8 cellular contexts compared by ENCODE assay signal in the genomic region with DNA sequence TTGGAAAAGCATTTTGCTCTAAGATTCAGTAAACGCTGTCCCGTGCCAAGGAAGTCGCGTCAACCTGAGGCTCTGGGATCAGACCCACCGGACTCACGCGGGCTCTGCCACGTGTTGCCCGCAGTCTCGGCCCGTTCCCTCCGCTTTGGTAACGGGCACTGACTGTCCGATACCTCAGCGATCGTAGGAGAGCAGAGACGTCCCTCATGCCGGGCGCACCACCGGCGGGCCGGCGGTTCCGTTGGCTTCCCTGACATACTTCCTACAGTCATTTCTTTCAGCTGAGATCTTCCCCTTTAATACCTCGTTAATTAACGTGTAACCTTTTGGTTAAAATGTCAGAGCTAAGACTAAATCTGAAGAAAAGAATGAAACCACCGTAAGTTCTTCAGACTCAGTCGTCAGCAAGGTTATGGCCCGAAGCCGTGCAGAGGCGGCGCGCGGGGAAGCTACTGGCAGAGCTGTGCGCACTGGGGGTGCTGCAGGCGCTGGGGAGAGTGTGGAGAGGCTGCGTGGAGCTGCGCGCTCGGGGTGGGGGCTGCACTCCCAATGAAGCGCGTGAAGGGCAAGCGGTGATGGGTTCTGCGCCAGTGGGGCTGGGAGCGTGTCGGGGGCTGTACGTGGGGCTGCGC. TPM values are rescaled to one million over a fixed set of nuclear protein-coding genes. Genes with fewer than 3 reads are reported as not detected.
DNase-seq lines count a peak whose midpoint lies in the region; ATAC-seq and TF ChIP-seq lines count a peak whose summit lies in the region.
"Not testable (repeated sequence)": the region's sequence is repeated elsewhere in the genome, so short reads cannot be mapped to it uniquely, and the experiment has no call there.

No MANE protein-coding gene starts in this region.

- not testable (repeated sequence) for H3K79me1 ChIP-seq in mesendoderm (ENCODE audit: low read length)

- H3K9ac ChIP-seq in mesendoderm (ENCODE audit: low read length); rectal smooth muscle tissue (ENCODE audit: low read length): not testable (repeated sequence)

- no CpG with 5 or more reads among the region's 48 CpGs for WGBS in mesendoderm (ENCODE audit: extremely low coverage, insufficient coverage, low lambda C conversion rate)

- not testable (repeated sequence) for H3K56ac ChIP-seq in mesendoderm (ENCODE audit: low read length)

- not testable (repeated sequence) for H4K8ac ChIP-seq in mesendoderm (ENCODE audit: low read depth, low read length)

- not testable (repeated sequence) for H2BK15ac ChIP-seq in mesendoderm (replicated peaks; ENCODE audit: low read depth)

- peak overlapping the region; percentile 38 for H3K4me2 ChIP-seq in mesendoderm (ENCODE audit: low read length)

- H3K27me3 ChIP-seq in dorsolateral prefrontal cortex; mesendoderm (ENCODE audit: insufficient read depth, low read length, poor library complexity); rectal smooth muscle tissue (ENCODE audit: control insufficient read depth, insufficient read depth, low read length); tibial artery: not testable (repeated sequence)

- TF ChIP-seq CTCF in dorsolateral prefrontal cortex (IDR thresholded peaks at IDR 0.05 in 54 of 56, conservative IDR thresholded peaks at IDR 0.05 in 2 of 56; ENCODE audit: low read depth in 1 of 56, partially characterized antibody in 56 of 56); tibial artery (IDR thresholded peaks at IDR 0.05): not testable (repeated sequence)

- H3K4me1 ChIP-seq in mesendoderm (ENCODE audit: control insufficient read depth, low read depth, low read length); rectal smooth muscle tissue (ENCODE audit: control insufficient read depth, insufficient read depth, low read length): not testable (repeated sequence)
- peaks cover 0 to 21% (median 10%) of the 10 kb centered on the region in 4 donors for H3K4me1 ChIP-seq in tibial artery

- not testable (repeated sequence) for H3K18ac ChIP-seq in mesendoderm (ENCODE audit: low read length)

- not testable (repeated sequence) for H2AK5ac ChIP-seq in mesendoderm (ENCODE audit: low read length)

- not testable (repeated sequence) for H3K9me3 ChIP-seq in tibial artery

- not testable (repeated sequence) for H2BK5ac ChIP-seq in mesendoderm (ENCODE audit: low read length)

- intact Hi-C loops in dorsolateral prefrontal cortex (cut with DNase I); left ventricle myocardium superior (cut with micrococcal nuclease); tibial artery (cut with DNase I; ENCODE audit: low total_unique reads): not testable (repeated sequence)

- H3K36me3 ChIP-seq in mesendoderm (ENCODE audit: control insufficient read depth, insufficient read depth, low read length); rectal smooth muscle tissue (ENCODE audit: control insufficient read depth, insufficient read depth, low read length); tibial artery: not testable (repeated sequence)

- H3K27ac ChIP-seq in dorsolateral prefrontal cortex, result peak overlapping the region in 50 of 59 donors; percentile 9 to 88 (median 68)
- not testable (repeated sequence) for H3K27ac ChIP-seq in mesendoderm (ENCODE audit: low read depth, low read length); rectal smooth muscle tissue (ENCODE audit: low read depth, low read length); tibial artery

- peak overlapping the region; percentile 22 to 81 (median 66) for H3K4me3 ChIP-seq in dorsolateral prefrontal cortex
- not testable (repeated sequence) for H3K4me3 ChIP-seq in mesendoderm (ENCODE audit: low read length)
- H3K4me3 ChIP-seq in rectal smooth muscle tissue (ENCODE audit: low read length), result peak overlapping the region; percentile 54
- peak overlapping the region; percentile 46 to 54 for H3K4me3 ChIP-seq in tibial artery

- H4K5ac ChIP-seq in mesendoderm (ENCODE audit: low read length), result not testable (repeated sequence)

- not testable (repeated sequence) for H3K4ac ChIP-seq in mesendoderm (ENCODE audit: low read depth, low read length)

- H3K79me2 ChIP-seq in mesendoderm (ENCODE audit: control insufficient read depth, insufficient read depth, low read length), result not testable (repeated sequence)

- not testable (repeated sequence) for H2BK120ac ChIP-seq in mesendoderm (ENCODE audit: low read depth, low read length)

- not testable (repeated sequence) for H3K23ac ChIP-seq in mesendoderm (ENCODE audit: low read length)

- DNase-seq in ELF-1 (ENCODE audit: low read depth, low spot score) (peak; percentile 43), RPMI7951 (ENCODE audit: low read depth) (peak; percentile 6), dorsolateral prefrontal cortex (peak in 9 of 10 donors; percentile 21 to 57 (median 48)), left ventricle myocardium superior (peak; percentile 53), mesendoderm (peak; percentile 25)
- peak; percentile 28 for DNase-seq in activated naive CD4-positive, alpha-beta T cell treated with anti-CD3 and anti-CD28 coated beads, Interleukin-2, amount 50 U/mL, for 16 hours
- not testable (repeated sequence) for DNase-seq in tibial artery

- peak; percentile 77 for ATAC-seq in left ventricle myocardium superior

RNA-seq across cellular contexts. Expression of a gene that starts 35.6 kb away (rescaled TPM):
- 30.0 and 30.3 TPM in 2 replicates for total RNA-seq in RPMI7951 (2014; rRNA removed; shearing (Covaris generic))
- total RNA-seq in dorsolateral prefrontal cortex (1 to 10 TPM in 118 of 120 experiments, under 1 TPM in 2; 0.78 to 8.2 (median 3.8) TPM), left ventricle myocardium superior (1.5 TPM)
- polyA plus RNA-seq in mesendoderm (2013, experiment 1 of 2), result 5.9 TPM
- 5.4 TPM for polyA plus RNA-seq in mesendoderm (2013, experiment 2 of 2)
